ENCODE assay signal across 2 cellular contexts in genomic region chr5:176402684-176403083, GRCh38.
TF ChIP-seq lines count a peak whose summit lies in the region.

No MANE protein-coding gene starts in this region.

TF ChIP-seq in SK-N-SH, 30 proteins besides CTCF, POLR2A, EP300 and RAD21 (continued from another document):
- no peak for TF ChIP-seq IRF3 (IDR thresholded peaks at IDR 0.05; ENCODE audit: low read depth, low read length)
- no peak for TF ChIP-seq FOXJ3 (CRISPR knock-in tag; IDR thresholded peaks at IDR 0.05)
- TF ChIP-seq TEAD4 (IDR thresholded peaks at IDR 0.05; ENCODE audit: borderline replicate concordance, insufficient read depth) = no peak
- TF ChIP-seq NFIC (IDR thresholded peaks at IDR 0.05; ENCODE audit: borderline replicate concordance) = no peak
- TF ChIP-seq TAF1 (IDR thresholded peaks at IDR 0.05; ENCODE audit: borderline replicate concordance, low read depth, low read length) = no peak
- no peak for TF ChIP-seq JUND (IDR thresholded peaks at IDR 0.05)
TF ChIP-seq in SK-N-SH: peak in this region for 0.

TF ChIP-seq in SK-N-SH treated with all-trans-retinoic acid at 6 μM for 48 hours, 23 proteins besides CTCF, POLR2A, EP300 and RAD21 (continued from another document):
- TF ChIP-seq PATZ1 (CRISPR knock-in tag; IDR thresholded peaks at IDR 0.05; ENCODE audit: borderline replicate concordance) = no peak
- no peak for TF ChIP-seq TOX (CRISPR knock-in tag; IDR thresholded peaks at IDR 0.05; ENCODE audit: borderline replicate concordance)
- no peak for TF ChIP-seq ZNF8 (CRISPR knock-in tag; IDR thresholded peaks at IDR 0.05)
- TF ChIP-seq GLIS3 (CRISPR knock-in tag; IDR thresholded peaks at IDR 0.05) = no peak
- TF ChIP-seq ZNF70 (CRISPR knock-in tag; IDR thresholded peaks at IDR 0.05) = no peak
